In the genomic region with DNA sequence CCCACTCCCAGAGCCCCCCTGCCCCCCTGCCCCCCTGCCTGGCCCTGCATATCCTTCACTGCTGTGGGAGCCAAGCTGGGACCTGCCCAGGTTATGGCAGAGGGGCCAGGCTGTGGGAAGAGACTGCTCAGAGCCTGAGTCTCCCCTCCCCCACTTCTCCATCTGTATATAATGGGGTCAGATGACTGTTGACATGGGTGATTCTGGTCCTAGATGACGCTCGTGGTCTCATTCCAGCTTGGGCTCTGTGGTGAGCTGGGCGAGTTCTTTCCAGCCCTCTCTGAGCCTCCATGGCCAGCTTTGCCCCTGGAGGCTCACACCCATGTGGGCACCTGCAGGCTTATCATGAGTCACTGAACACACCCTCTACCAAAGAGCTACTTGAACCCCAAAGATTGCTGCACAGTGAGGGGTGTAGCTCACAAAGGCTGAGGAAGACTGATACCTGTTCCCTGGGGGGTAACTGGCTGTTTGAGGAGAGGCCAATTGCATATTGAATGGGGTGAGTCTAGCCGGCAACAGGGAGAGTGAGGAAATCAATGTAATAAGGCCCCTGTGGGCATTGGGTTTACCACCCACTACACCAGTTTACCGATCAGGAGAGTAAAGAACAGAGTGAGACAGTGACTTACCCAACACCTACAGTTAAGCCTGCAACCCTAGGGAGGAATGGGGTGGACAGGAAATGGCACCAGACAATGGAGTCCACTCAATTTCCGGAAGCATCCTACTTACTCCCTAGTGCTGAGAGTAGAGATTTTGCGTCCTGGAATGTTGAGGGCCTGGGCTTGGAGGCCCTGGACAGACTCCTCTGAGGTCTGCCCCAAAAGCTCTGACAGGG, we compare ENCODE assay signal across 8 cellular contexts. TPM values are rescaled to one million over a fixed set of nuclear protein-coding genes. Genes with fewer than 3 reads are reported as not detected.
A peak's percentile ranks its signal among the peaks of the same experiment; 100 is the strongest.
DNase-seq lines count a peak whose midpoint lies in the region.

No MANE protein-coding gene starts in this region.

- peaks cover 7% of the 10 kb centered on the region for H3K4me1 ChIP-seq in effector memory CD4-positive, alpha-beta T cell (ENCODE audit: control insufficient read depth, insufficient read depth, low read length, poor library complexity, severe bottlenecking)

- no peak overlapping the region for H3K4me3 ChIP-seq in effector memory CD4-positive, alpha-beta T cell (ENCODE audit: insufficient read depth, low read depth, low read length, poor library complexity, severe bottlenecking)

- peak overlapping the region; percentile 81 for H3K27ac ChIP-seq in effector memory CD4-positive, alpha-beta T cell (ENCODE audit: insufficient read depth, low read length, poor library complexity, severe bottlenecking)

- H3K9me3 ChIP-seq in effector memory CD4-positive, alpha-beta T cell (ENCODE audit: control insufficient read depth, low read length): no peaks in the 10 kb centered on the region

- no peaks in the 10 kb centered on the region for H3K36me3 ChIP-seq in effector memory CD4-positive, alpha-beta T cell (ENCODE audit: control insufficient read depth, insufficient read depth, low read length)

- peak; percentile 51 to 66 for DNase-seq in NCI-H524 (lab: John Stamatoyannopoulos, UW)
- DNase-seq in NCI-H524 treated with DMSO at 0.1 percent for 48 hours (lab: John Stamatoyannopoulos, UW): no peak
- DNase-seq in RPMI7951 (ENCODE audit: low read depth): peak; percentile 63
- no peak for DNase-seq in effector memory CD4-positive, alpha-beta T cell
- DNase-seq in mucosa of gallbladder (ENCODE audit: low spot score): peak; percentile 37
- no peak for DNase-seq in stimulated activated CD4-positive, alpha-beta T cell treated with anti-CD3 and anti-CD28 coated beads, Interleukin-15, amount 100 ng/mL, for 24 hours
- no peak for DNase-seq in NAMALWA (ENCODE audit: low spot score)
- DNase-seq in amniotic stem cell (lab: John Stamatoyannopoulos, UW): no peak

- no peaks in the 10 kb centered on the region for H3K27me3 ChIP-seq in effector memory CD4-positive, alpha-beta T cell (replicated peaks; ENCODE audit: control insufficient read depth, insufficient read depth, low read length, poor library complexity, severe bottlenecking)

RNA-seq across cellular contexts. Expression of a gene that starts 4.2 kb away (rescaled TPM):
- total RNA-seq in RPMI7951 (2014; rRNA removed; shearing (Covaris generic)): 24.3 and 25.7 TPM in 2 replicates
- total RNA-seq in mucosa of gallbladder: 129 TPM

Comparison
In these comparisons a context has a peak if more than half of its experiments do, and no peak if none do; other contexts are left out.
1. DNase-seq: peak in NCI-H524 (2 of 2), RPMI7951 (single experiment) and mucosa of gallbladder (single experiment); none in NCI-H524 treated with DMSO at 0.1 percent for 48 hours (single experiment), effector memory CD4-positive, alpha-beta T cell (0 of 3), stimulated activated CD4-positive, alpha-beta T cell treated with anti-CD3 and anti-CD28 coated beads, Interleukin-15, amount 100 ng/mL, for 24 hours (single experiment), NAMALWA (single experiment) and amniotic stem cell (single experiment).